Comparison of ENCODE assay signal across 14 cellular contexts in the genomic region with DNA sequence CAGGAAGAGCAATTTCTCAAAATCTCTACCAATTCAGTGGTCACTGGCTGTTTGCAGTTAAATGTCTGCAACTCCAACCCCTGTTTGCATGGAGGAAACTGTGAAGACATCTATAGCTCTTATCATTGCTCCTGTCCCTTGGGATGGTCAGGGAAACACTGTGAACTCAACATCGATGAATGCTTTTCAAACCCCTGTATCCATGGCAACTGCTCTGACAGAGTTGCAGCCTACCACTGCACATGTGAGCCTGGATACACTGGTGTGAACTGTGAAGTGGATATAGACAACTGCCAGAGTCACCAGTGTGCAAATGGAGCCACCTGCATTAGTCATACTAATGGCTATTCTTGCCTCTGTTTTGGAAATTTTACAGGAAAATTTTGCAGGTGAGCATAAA.
"Had no signal": no experiment of that assay in that cellular context is flagged by ENCODE, and none has a peak within 500 bp of the region (broad histone marks: within the 10 kb centered on the region; RNA-seq: fewer than 3 reads in every experiment).

No MANE protein-coding gene starts in this region.

- H3K27me3 ChIP-seq: breast epithelium, gastrocnemius medialis, heart right ventricle, pancreas had no signal

- H3K27ac ChIP-seq: breast epithelium, gastrocnemius medialis, heart right ventricle, lower lobe of right lung, pancreas had no signal

- FAIRE-seq: pancreas, TTC549 had no signal

- DNase-seq: activated B cell treated with CpG ODN at 0.5 μM for 24 hours; activated CD4-positive, alpha-beta T cell treated with anti-CD3 and anti-CD28 coated beads, Interleukin-2, amount 10 ng/mL, durations not matched to agents 24 days and 14 days; activated CD8-positive, alpha-beta memory T cell treated with anti-CD3 and anti-CD28 coated beads for 24 hours; activated naive CD4-positive, alpha-beta T cell treated with Interleukin-2 at 50 U/mL for 16 hours; erythroblast; gastrocnemius medialis; heart right ventricle; left colon; lower lobe of right lung; pancreas; stimulated activated CD4-positive, alpha-beta T cell treated with anti-CD3 and anti-CD28 coated beads, Interleukin-12 subunit alpha, Interleukin-12 subunit beta, amount 100 ng/mL, for 4 hours; stimulated activated CD4-positive, alpha-beta T cell treated with anti-CD3 and anti-CD28 coated beads, Interleukin-2, amount 100 ng/mL, for 24 hours had no signal

- H3K4me3 ChIP-seq: breast epithelium, gastrocnemius medialis, heart right ventricle, lower lobe of right lung, pancreas had no signal

- H3K36me3 ChIP-seq: breast epithelium, gastrocnemius medialis, heart right ventricle, lower lobe of right lung, pancreas had no signal

- ATAC-seq: gastrocnemius medialis, heart right ventricle, left colon, lower lobe of right lung, pancreas had no signal

- H3K9me3 ChIP-seq: breast epithelium, gastrocnemius medialis, heart right ventricle, lower lobe of right lung, pancreas had no signal

- H3K4me1 ChIP-seq: breast epithelium, gastrocnemius medialis, heart right ventricle, lower lobe of right lung, pancreas had no signal
